7 cellular contexts compared by ENCODE assay signal in the genomic region with DNA sequence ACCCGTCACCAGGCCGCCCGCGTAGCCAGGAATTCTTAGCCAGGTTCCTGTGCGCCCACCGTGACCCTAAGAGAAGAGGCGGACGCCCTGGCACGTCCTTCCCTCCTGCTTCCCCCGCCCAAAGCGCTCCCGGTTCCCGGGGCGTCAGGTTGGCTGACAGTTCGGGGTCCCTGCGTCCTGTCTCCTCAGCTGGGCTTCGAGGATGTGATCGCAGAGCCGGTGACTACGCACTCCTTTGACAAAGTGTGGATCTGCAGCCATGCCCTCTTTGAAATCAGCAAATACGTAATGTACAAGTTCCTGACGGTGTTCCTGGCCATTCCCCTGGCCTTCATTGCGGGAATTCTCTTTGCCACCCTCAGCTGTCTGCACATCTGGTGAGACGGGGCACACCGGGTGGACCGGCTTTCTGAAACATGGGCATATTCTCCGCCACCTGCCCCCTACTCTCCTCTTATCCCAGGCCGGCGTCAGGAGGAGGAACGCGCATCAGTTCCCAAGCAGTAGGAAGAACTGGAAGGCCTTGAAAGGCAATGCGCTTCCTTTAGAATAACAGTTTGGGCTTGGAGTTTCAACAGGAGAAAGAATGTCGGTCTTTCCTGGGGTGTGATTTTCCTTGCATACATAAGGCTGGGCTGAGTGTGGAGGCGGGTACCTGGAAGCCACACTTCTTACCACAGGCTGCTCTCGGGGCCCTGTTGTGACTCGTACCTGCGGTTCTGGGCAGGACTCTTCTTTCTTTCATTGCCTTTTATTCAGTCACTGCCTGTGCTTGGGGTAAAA. TPM values are rescaled to one million over a fixed set of nuclear protein-coding genes. Genes with fewer than 3 reads are reported as not detected.
DNase-seq lines count a peak whose midpoint lies in the region; ATAC-seq, FAIRE-seq and TF ChIP-seq lines count a peak whose summit lies in the region.

No MANE protein-coding gene starts in this region.

- TF ChIP-seq EP300 in esophagus muscularis mucosa (IDR thresholded peaks at IDR 0.05) = no peak

- H3K4me3 ChIP-seq in esophagus muscularis mucosa = peak overlapping the region; percentile 66 to 91 (median 88)

- TF ChIP-seq CTCF in esophagus muscularis mucosa (IDR thresholded peaks at IDR 0.05) = no peak

- WGBS in esophagus muscularis mucosa = 14% methylated on average over 25 of the region's 37 CpGs

- intact Hi-C loops in esophagus muscularis mucosa (cut with DNase I) = no loop called here

- H3K27ac ChIP-seq in esophagus muscularis mucosa (replicated peaks in 1 of 4) = peak overlapping the region; percentile 94 to 99 (median 98)

- peaks cover 0 to 4% (median 0%) of the 10 kb centered on the region in 4 donors for H3K36me3 ChIP-seq in esophagus muscularis mucosa

- ATAC-seq in GM19035 (IDR thresholded peaks at IDR 0.05; ENCODE audit: unreplicated experiment) (peak; percentile 65), HG03196 (IDR thresholded peaks at IDR 0.05; ENCODE audit: unreplicated experiment) (peak; percentile 7), naive B cell (ENCODE audit: low read depth in 2 of 2) (peak; percentile 10 to 50)

- peak overlapping the region; percentile 70 to 87 (median 78) for H3K4me3 Mint-ChIP-seq in naive B cell

- no peaks in the 10 kb centered on the region for H3K9me3 ChIP-seq in esophagus muscularis mucosa

- no peak for TF ChIP-seq POLR2A in esophagus muscularis mucosa (IDR thresholded peaks at IDR 0.05; ENCODE audit: low read depth)

- H3K27me3 Mint-ChIP-seq in naive B cell = peaks cover 52 to 64% (median 63%) of the 10 kb centered on the region in 3 donors

- H3K27me3 ChIP-seq in esophagus muscularis mucosa = no peaks in the 10 kb centered on the region

- no peak overlapping the region for H3K27ac Mint-ChIP-seq in naive B cell

- peaks cover 34 to 69% (median 53%) of the 10 kb centered on the region in 4 donors for H3K4me1 ChIP-seq in esophagus muscularis mucosa

- peak in 2 of 3 experiments; percentile 5 to 26 for DNase-seq in activated CD8-positive, alpha-beta memory T cell treated with anti-CD3 and anti-CD28 coated beads for 48 hours (ENCODE audit: low read depth in 2 of 3, low spot score in 2 of 3)
- no peak for DNase-seq in esophagus muscularis mucosa (ENCODE audit: extremely low spot score)
- DNase-seq in naive B cell = no peak
- DNase-seq in urothelium cell line (ENCODE audit: low spot score) = peak; percentile 12
- no peak for DNase-seq in NCI-H2171 (lab: John Stamatoyannopoulos, UW)

- peaks cover 11 to 16% (median 13%) of the 10 kb centered on the region in 3 donors for H3K4me1 Mint-ChIP-seq in naive B cell

- peaks cover 0 to 2% (median 0%) of the 10 kb centered on the region in 7 donors for H3K9me3 Mint-ChIP-seq in naive B cell

- no peak for FAIRE-seq in urothelium cell line (lab: Jason Lieb, UNC)

- H3K36me3 Mint-ChIP-seq in naive B cell = peaks cover 0 to 7% of the 10 kb centered on the region in 2 donors

RNA-seq across cellular contexts. Expression of gene CAV2, which starts 0.7 kb away (rescaled TPM):
- 100 to 1,000 TPM; 125 to 148 (median 129) TPM for total RNA-seq in esophagus muscularis mucosa
- not detected for polyA plus RNA-seq in naive B cell (ENCODE audit: low read depth in 6 of 6)

RNA-seq across cellular contexts. Expression of gene CAV1, which starts 24.6 kb away (rescaled TPM):
- 100 to 1,000 TPM; 434 to 638 (median 591) TPM for total RNA-seq in esophagus muscularis mucosa
- 1 to 10 TPM in 5 of 6 donors, under 1 TPM in 1; 0.73 to 9.0 (median 4.8) TPM for polyA plus RNA-seq in naive B cell (ENCODE audit: low read depth in 6 of 6)

Comparison
In these comparisons a context has a peak if more than half of its experiments do, and no peak if none do; other contexts are left out.
1. ATAC-seq: peak in every context shown above with its lines; median percentile 65 in GM19035; 30 in naive B cell; 7 in HG03196.
2. DNase-seq: peak in activated CD8-positive, alpha-beta memory T cell treated with anti-CD3 and anti-CD28 coated beads for 48 hours (2 of 3) and urothelium cell line (single experiment); none in esophagus muscularis mucosa (single experiment), naive B cell (single experiment) and NCI-H2171 (single experiment).